ENCODE assay signal across 8 cellular contexts in genomic region chr14:49585803-49586672, GRCh38. TPM values are rescaled to one million over a fixed set of nuclear protein-coding genes. Genes with fewer than 3 reads are reported as not detected.
A peak's percentile ranks its signal among the peaks of the same experiment; 100 is the strongest.
DNase-seq lines count a peak whose midpoint lies in the region; ATAC-seq and TF ChIP-seq lines count a peak whose summit lies in the region.

Gene RPS29 (minus strand): TSS chr14:49586380. CDS start chr14:49586346, 34 bp downstream.

- no peak within 1 kb of the TSS for H3K4me3 ChIP-seq in KMS-11 (IDR thresholded peaks at IDR 0.05; ENCODE audit: insufficient read depth, low read depth, low read length)
- H3K4me3 ChIP-seq in Peyer's patch = peak within 1 kb of the TSS; percentile 66 to 97 (median 78)
- H3K4me3 ChIP-seq in muscle layer of colon (ENCODE audit: low read depth in 1 of 2, low read length in 2 of 2) = peak within 1 kb of the TSS; percentile 67 to 89

- H3K27ac ChIP-seq in KMS-11 = peak within 1 kb of the TSS; percentile 92
- peak within 1 kb of the TSS; percentile 90 to 97 (median 92) for H3K27ac ChIP-seq in Peyer's patch
- H3K27ac ChIP-seq in muscle layer of colon (ENCODE audit: low read depth, low read length) = peak within 1 kb of the TSS; percentile 86

- peak; percentile 98 for DNase-seq in DMS53 (lab: John Stamatoyannopoulos, UW)
- DNase-seq in Peyer's patch = peak; percentile 97 to 99 (median 97)
- DNase-seq in activated T-cell treated with anti-CD3 and anti-CD28 coated beads, Interleukin-2, amount 50 U/mL, for 48 hours = peak; percentile 99 to 100
- DNase-seq in stimulated activated CD8-positive, alpha-beta memory T cell treated with anti-CD3 and anti-CD28 coated beads, Interleukin-7, amount 100 ng/mL, for 24 hours (ENCODE audit: low read depth) = peak; percentile 97

- H3K9me3 ChIP-seq in Peyer's patch (no peaks in the 10 kb centered on the region), muscle layer of colon (ENCODE audit: low read length) (no peaks in the 10 kb centered on the region)

- H3K79me2 ChIP-seq in KMS-11 (ENCODE audit: insufficient read depth, low read depth) = peaks cover 42% of the 10 kb centered on the region

- H3K4me2 ChIP-seq in KMS-11 = peak within 1 kb of the TSS; percentile 49

- H3K4me1 ChIP-seq in KMS-11 (ENCODE audit: low read depth, poor library complexity, severe bottlenecking) (peaks cover 26% of the 10 kb centered on the region), Peyer's patch (peaks cover 7 to 14% (median 11%) of the 10 kb centered on the region in 4 donors), muscle layer of colon (ENCODE audit: insufficient read depth, low read length) (peaks cover 15% of the 10 kb centered on the region)

- TF ChIP-seq CTCF in KMS-11 (conservative IDR thresholded peaks at IDR 0.05; ENCODE audit: low read depth, low read length) (no peak), Peyer's patch (IDR thresholded peaks at IDR 0.05) (no peak)

- ATAC-seq in GM21737 (IDR thresholded peaks at IDR 0.05; ENCODE audit: unreplicated experiment) (peak; percentile 89), esophagus mucosa (peak; percentile 98)

- H3K36me3 ChIP-seq in KMS-11 (ENCODE audit: insufficient read depth) = peaks cover 4% of the 10 kb centered on the region; the same call in 1 of the 2 replicates
- peaks cover 0 to 27% (median 0%) of the 10 kb centered on the region in 3 donors for H3K36me3 ChIP-seq in Peyer's patch
- peaks cover 22% of the 10 kb centered on the region for H3K36me3 ChIP-seq in muscle layer of colon (ENCODE audit: insufficient read depth, low read length)

- H3K27me3 ChIP-seq in KMS-11 (ENCODE audit: insufficient read depth, low read depth) = no peaks in the 10 kb centered on the region
- no peaks in the 10 kb centered on the region for H3K27me3 ChIP-seq in Peyer's patch
- H3K27me3 ChIP-seq in muscle layer of colon (ENCODE audit: control insufficient read depth in 1 of 2, insufficient read depth in 2 of 2, low read length in 2 of 2) = no peaks in the 10 kb centered on the region

- peaks cover 5% of the 10 kb centered on the region for H4K20me1 ChIP-seq in KMS-11 (ENCODE audit: insufficient read depth)

- TF ChIP-seq POLR2A in Peyer's patch (IDR thresholded peaks at IDR 0.05) = peak; percentile 92 to 95

- H3K9ac ChIP-seq in KMS-11 (peak within 1 kb of the TSS; percentile 96), muscle layer of colon (ENCODE audit: low read length) (peak within 1 kb of the TSS; percentile 87)

- peak within 1 kb of the TSS; percentile 3 for H2AFZ ChIP-seq in KMS-11 (ENCODE audit: low read depth)

RNA-seq across cellular contexts. Expression of gene RPS29, which starts in this region (rescaled TPM):
- total RNA-seq in Peyer's patch = 1,000 to 10,000 TPM; 1,474 to 8,142 (median 3,050) TPM
- total RNA-seq in esophagus mucosa = 1,410 TPM
